Comparison of ENCODE assay signal across 10 cellular contexts in the genomic region with DNA sequence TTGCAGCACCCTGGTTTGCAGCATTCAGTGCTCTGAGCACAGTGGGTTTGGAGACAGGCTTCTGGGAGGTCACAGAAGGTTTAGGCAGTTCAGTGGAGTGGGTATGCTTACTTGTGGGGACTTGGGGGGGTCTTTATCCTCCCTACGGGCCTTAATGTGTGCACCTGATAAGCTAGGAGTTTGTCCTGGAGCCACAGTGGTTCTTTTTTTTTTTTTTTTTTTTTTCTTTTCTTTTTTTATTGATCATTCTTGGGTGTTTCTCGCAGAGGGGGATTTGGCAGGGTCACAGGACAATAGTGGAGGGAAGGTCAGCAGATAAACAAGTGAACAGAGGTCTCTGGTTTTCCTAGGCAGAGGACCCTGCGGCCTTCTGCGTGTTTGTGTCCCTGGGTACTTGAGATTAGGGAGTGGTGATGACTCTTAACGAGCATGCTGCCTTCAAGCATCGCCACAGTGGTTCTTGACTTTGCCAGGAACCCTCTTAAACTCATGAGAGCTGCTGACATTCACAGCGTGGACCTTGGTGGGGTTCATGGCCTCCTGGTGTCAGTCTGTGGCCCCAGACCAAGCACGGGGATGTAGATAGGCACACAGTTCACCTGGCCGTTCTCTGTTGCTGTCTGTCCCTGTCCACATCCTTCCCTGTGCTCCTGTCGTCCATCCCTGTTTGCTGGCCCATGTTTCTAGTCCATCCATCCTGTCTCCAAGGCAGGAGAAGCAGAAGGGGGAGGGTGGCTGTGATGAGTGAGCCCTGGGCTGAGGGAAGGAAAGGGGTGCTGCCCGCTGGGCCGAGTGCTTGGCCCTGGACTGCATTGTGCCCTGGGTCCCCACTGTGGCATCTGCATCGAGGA. TPM values are rescaled to one million over a fixed set of nuclear protein-coding genes. Genes with fewer than 3 reads are reported as not detected.
DNase-seq lines count a peak whose midpoint lies in the region; ATAC-seq and TF ChIP-seq lines count a peak whose summit lies in the region.
"Had no signal": no experiment of that assay in that cellular context is flagged by ENCODE, and none has a peak within 500 bp of the region (broad histone marks: within the 10 kb centered on the region; RNA-seq: fewer than 3 reads in every experiment).

No MANE protein-coding gene starts in this region.

- peaks cover 36% of the 10 kb centered on the region for H3K79me2 ChIP-seq in OCI-LY1 (ENCODE audit: insufficient read depth, low read length)

- H3K4me2 ChIP-seq in BLaER1 treated with 17β-estradiol and CSF1 and Interleukin-3, amounts not matched to agents 10 nM and 100 nM = peak overlapping the region; percentile 93 to 100 (median 99)
- H3K4me2 ChIP-seq in OCI-LY1 (ENCODE audit: low read length) = peak overlapping the region; percentile 92

- H3K4me3 Mint-ChIP-seq in effector memory CD8-positive, alpha-beta T cell = peak overlapping the region; percentile 98 to 100

- peak overlapping the region in 10 of 11 experiments; percentile 37 to 95 (median 92); a peak in 19 of 22 replicates for H3K27ac ChIP-seq in BLaER1 treated with 17β-estradiol and CSF1 and Interleukin-3, amounts not matched to agents 10 nM and 100 nM
- H3K27ac ChIP-seq in OCI-LY1 (ENCODE audit: low read depth, low read length, poor library complexity, severe bottlenecking) (peak overlapping the region; percentile 86), neutrophil (peak overlapping the region; percentile 96)

- no peaks in the 10 kb centered on the region for H3K9me3 ChIP-seq in BLaER1 treated with 17β-estradiol and CSF1 and Interleukin-3, amounts not matched to agents 10 nM and 100 nM (replicated peaks in 1 of 11)
- H3K9me3 ChIP-seq in OCI-LY1 (ENCODE audit: low read length) (no peaks in the 10 kb centered on the region), neutrophil (no peaks in the 10 kb centered on the region), MG63 (no peaks in the 10 kb centered on the region)

- H3K36me3 Mint-ChIP-seq in effector memory CD8-positive, alpha-beta T cell (ENCODE audit: insufficient read depth) = peaks cover 73% of the 10 kb centered on the region

- peaks cover 71 to 76% of the 10 kb centered on the region in 2 donors for H3K4me1 Mint-ChIP-seq in effector memory CD8-positive, alpha-beta T cell (ENCODE audit: low read depth in 2 of 2)

- peaks cover 79 to 85% (median 80%) of the 10 kb centered on the region in 10 experiments for H3K4me1 ChIP-seq in BLaER1 treated with 17β-estradiol and CSF1 and Interleukin-3, amounts not matched to agents 10 nM and 100 nM
- H3K4me1 ChIP-seq in OCI-LY1 (ENCODE audit: insufficient read depth, low read length, severe bottlenecking) (peaks cover 78% of the 10 kb centered on the region), neutrophil (ENCODE audit: control insufficient read depth in 1 of 2, insufficient read depth in 1 of 2, low read depth in 1 of 2, low read length in 1 of 2) (peaks cover 77 to 80% of the 10 kb centered on the region in 2 experiments)

- H4K20me1 ChIP-seq in BLaER1 treated with 17β-estradiol and CSF1 and Interleukin-3, amounts not matched to agents 10 nM and 100 nM = peaks cover 69 to 74% (median 71%) of the 10 kb centered on the region in 11 experiments
- no peaks in the 10 kb centered on the region for H4K20me1 ChIP-seq in OCI-LY1 (ENCODE audit: insufficient read depth, low read length)

- TF ChIP-seq CTCF in OCI-LY1 (IDR thresholded peaks at IDR 0.05; ENCODE audit: low read length) = no peak
- no peak for TF ChIP-seq CTCF in neutrophil (IDR thresholded peaks at IDR 0.05)

- no peaks in the 10 kb centered on the region for H3F3A ChIP-seq in OCI-LY1 (ENCODE audit: insufficient read depth, low read length)

- H3K9ac ChIP-seq in BLaER1 treated with 17β-estradiol and CSF1 and Interleukin-3, amounts not matched to agents 10 nM and 100 nM = peak overlapping the region; percentile 94 to 99 (median 97)
- peak overlapping the region; percentile 94 for H3K9ac ChIP-seq in OCI-LY1 (ENCODE audit: low read length)

- H3K27me3 ChIP-seq in BLaER1 treated with 17β-estradiol and CSF1 and Interleukin-3, amounts not matched to agents 10 nM and 100 nM = no peaks in the 10 kb centered on the region
- H3K27me3 ChIP-seq in OCI-LY1 (ENCODE audit: insufficient read depth, low read length) (no peaks in the 10 kb centered on the region), neutrophil (no peaks in the 10 kb centered on the region), MG63 (no peaks in the 10 kb centered on the region)

- no peak for ATAC-seq in effector memory CD8-positive, alpha-beta T cell (replicated peaks)
- ATAC-seq in HG03097 (IDR thresholded peaks at IDR 0.05; ENCODE audit: low FRiP score, unreplicated experiment) = no peak

- no peaks in the 10 kb centered on the region for H3K9me2 ChIP-seq in OCI-LY1 (ENCODE audit: low read depth, low read length)

- H3K9me3 Mint-ChIP-seq in effector memory CD8-positive, alpha-beta T cell = no peaks in the 10 kb centered on the region

- H3K27ac Mint-ChIP-seq in effector memory CD8-positive, alpha-beta T cell = peak overlapping the region; percentile 88 to 100

- peak overlapping the region; percentile 86 to 100 (median 95) for H3K4me3 ChIP-seq in BLaER1 treated with 17β-estradiol and CSF1 and Interleukin-3, amounts not matched to agents 10 nM and 100 nM
- H3K4me3 ChIP-seq in OCI-LY1 (ENCODE audit: low read depth, low read length, poor library complexity, severe bottlenecking) = peak overlapping the region; percentile 92
- H3K4me3 ChIP-seq in neutrophil (ENCODE audit: low read depth in 1 of 2, low read length in 1 of 2) = peak overlapping the region; percentile 91 to 96
- H3K4me3 ChIP-seq in MG63 = no peak overlapping the region

- H3K36me3 ChIP-seq in BLaER1 treated with 17β-estradiol and CSF1 and Interleukin-3, amounts not matched to agents 10 nM and 100 nM = peaks cover 43 to 65% (median 56%) of the 10 kb centered on the region in 11 experiments
- H3K36me3 ChIP-seq in OCI-LY1 (ENCODE audit: insufficient read depth, low read length) = peaks cover 40% of the 10 kb centered on the region; the same call in 1 of the 2 replicates
- peaks cover 62% of the 10 kb centered on the region for H3K36me3 ChIP-seq in neutrophil
- peaks cover 64% of the 10 kb centered on the region for H3K36me3 ChIP-seq in MG63

- H3K27me3 Mint-ChIP-seq in effector memory CD8-positive, alpha-beta T cell = no peaks in the 10 kb centered on the region

- DNase-seq in effector memory CD8-positive, alpha-beta T cell = no peak
- DNase-seq in NCI-H2227 treated with DMSO at 0.1 percent for 48 hours (lab: John Stamatoyannopoulos, UW) (no peak), MG63 (no peak), LoVo (ENCODE audit: low spot score) (no peak)

- no peak overlapping the region for H2AFZ ChIP-seq in OCI-LY1 (ENCODE audit: low read length)

RNA-seq across cellular contexts. Expression of gene EGLN2, which starts 2.7 kb away (rescaled TPM):
- 63.2 and 140 TPM in 2 replicates for total RNA-seq in MG63 (2014; rRNA removed; shearing (Covaris generic); ENCODE audit: low replicate concordance)

RNA-seq across cellular contexts. Expression of gene RAB4B, which starts 23.6 kb away (rescaled TPM):
- total RNA-seq in MG63 (2014; rRNA removed; shearing (Covaris generic); ENCODE audit: low replicate concordance) = 34.4 and 41.2 TPM in 2 replicates

RNA-seq across cellular contexts. Expression of gene MIA, which starts 26.4 kb away (rescaled TPM):
- not detected in 2 replicates for total RNA-seq in MG63 (2014; rRNA removed; shearing (Covaris generic); ENCODE audit: low replicate concordance)
- total RNA-seq: LHCN-M2, myocyte had no signal

RNA-seq across cellular contexts. Expression of gene CYP2A6, which starts 48.6 kb away (rescaled TPM):
- total RNA-seq in MG63 (2014; rRNA removed; shearing (Covaris generic); ENCODE audit: low replicate concordance) = not detected in 2 replicates
- total RNA-seq: LHCN-M2, myocyte had no signal

RNA-seq across cellular contexts. Expression of gene SNRPA, which starts 50.7 kb away (rescaled TPM):
- 66.4 and 68.4 TPM in 2 replicates for total RNA-seq in MG63 (2014; rRNA removed; shearing (Covaris generic); ENCODE audit: low replicate concordance)
